ENCODE assay signal across 10 cellular contexts in the genomic region with DNA sequence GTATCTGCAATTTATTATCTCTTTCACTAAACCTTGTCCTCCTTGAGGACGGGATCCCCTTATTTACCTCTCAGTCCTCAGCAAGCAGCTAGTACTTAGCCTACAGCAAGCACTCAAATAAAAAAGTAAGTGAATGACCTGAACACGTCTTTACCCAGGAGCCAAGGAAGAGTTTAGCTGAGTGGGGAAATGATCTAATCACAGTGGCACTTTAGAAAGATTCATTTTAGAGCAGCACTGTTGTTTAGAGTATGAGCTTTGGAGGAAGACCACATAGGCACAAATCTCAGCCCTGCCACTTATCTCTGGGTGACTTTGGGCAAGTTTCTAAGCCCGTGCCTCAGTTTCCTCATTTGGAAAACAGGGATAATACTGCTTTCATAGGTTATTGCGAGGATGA. TPM values are rescaled to one million over a fixed set of nuclear protein-coding genes. Genes with fewer than 3 reads are reported as not detected.
DNase-seq lines count a peak whose midpoint lies in the region; ATAC-seq and TF ChIP-seq lines count a peak whose summit lies in the region.
"Had no signal": no experiment of that assay in that cellular context is flagged by ENCODE, and none has a peak within 500 bp of the region (broad histone marks: within the 10 kb centered on the region; RNA-seq: fewer than 3 reads in every experiment).

No MANE protein-coding gene starts in this region.

- DNase-seq in AG10803 (ENCODE audit: low read depth) (peak; percentile 21), GM23338 (ENCODE audit: low spot score) (no peak), SIG-M5 (lab: John Stamatoyannopoulos, UW) (no peak), cerebellar nuclear complex (lab: John Stamatoyannopoulos, UW) (no peak), G401 (ENCODE audit: low spot score) (no peak)
- DNase-seq in NK-92 treated with Interleukin-12 subunit alpha and Interleukin-12 subunit beta, amount 100 ng/mL, for 24 hours (lab: John Stamatoyannopoulos, UW) = no peak
- DNase-seq: head of caudate nucleus, spleen had no signal

- H3K9me2 ChIP-seq in GM23338 (ENCODE audit: insufficient read depth) = no peaks in the 10 kb centered on the region

- peaks cover 7% of the 10 kb centered on the region; the same call in 2 of the 3 replicates for H3K36me3 Mint-ChIP-seq in GM23338 (ENCODE audit: low read depth)
- peaks cover 56% of the 10 kb centered on the region for H3K36me3 Mint-ChIP-seq in activated T-helper 17 cell treated with anti-CD3 and anti-CD28 coated beads, Interleukin-2, amount 50 U/mL, for 72 hours (ENCODE audit: low read depth)

- H3K4me3 Mint-ChIP-seq in GM23338 = peak overlapping the region; percentile 80
- H3K4me3 Mint-ChIP-seq in activated T-helper 17 cell treated with anti-CD3 and anti-CD28 coated beads, Interleukin-2, amount 50 U/mL, for 72 hours = peak overlapping the region; percentile 85

- no peak overlapping the region for H3K27ac ChIP-seq in GM23338 (ENCODE audit: low read depth)
- H3K27ac ChIP-seq in iPS-20b (ENCODE audit: low read length) = no peak overlapping the region
- H3K27ac ChIP-seq: spleen had no signal

- H3K27me3 Mint-ChIP-seq in GM23338 (ENCODE audit: insufficient read depth, low read depth, poor library complexity) = no peaks in the 10 kb centered on the region
- H3K27me3 Mint-ChIP-seq in activated T-helper 17 cell treated with anti-CD3 and anti-CD28 coated beads, Interleukin-2, amount 50 U/mL, for 72 hours = no peaks in the 10 kb centered on the region

- H3K9ac ChIP-seq in iPS-20b (ENCODE audit: low read depth, low read length) = no peak overlapping the region

- H3K4me3 ChIP-seq in AG10803 (ENCODE audit: low read length) = peak overlapping the region; percentile 65
- H3K4me3 ChIP-seq in GM23338 = peak overlapping the region; percentile 67
- peak overlapping the region; percentile 84; the same call in 1 of the 2 replicates for H3K4me3 ChIP-seq in iPS-20b (ENCODE audit: low read length)

- H3K4me1 ChIP-seq in GM23338 (ENCODE audit: insufficient read depth) (peaks cover 11% of the 10 kb centered on the region), iPS-20b (ENCODE audit: insufficient read depth, low read length) (no peaks in the 10 kb centered on the region; the same call in 1 of the 2 replicates)

- H4K20me1 ChIP-seq in GM23338 (replicated peaks; ENCODE audit: insufficient read depth) = no peaks in the 10 kb centered on the region; the same call in 1 of the 2 replicates

- no peaks in the 10 kb centered on the region for H3K36me3 ChIP-seq in GM23338 (ENCODE audit: insufficient read depth)
- H3K36me3 ChIP-seq in iPS-20b (ENCODE audit: insufficient read depth, low read depth, low read length) = peaks cover 4% of the 10 kb centered on the region; the same call in 1 of the 2 replicates

- no peak overlapping the region for H2AFZ ChIP-seq in GM23338

- ATAC-seq in GM23338 = no peak
- no peak for ATAC-seq in activated T-helper 17 cell treated with anti-CD3 and anti-CD28 coated beads, Interleukin-2, amount 50 U/mL, for 72 hours (replicated peaks)

- no peaks in the 10 kb centered on the region for H3K9me3 ChIP-seq in iPS-20b (ENCODE audit: insufficient read depth, low read depth, low read length)
- H3K9me3 ChIP-seq: spleen had no signal

- peaks cover 32% of the 10 kb centered on the region for H3K4me1 Mint-ChIP-seq in GM23338
- H3K4me1 Mint-ChIP-seq in activated T-helper 17 cell treated with anti-CD3 and anti-CD28 coated beads, Interleukin-2, amount 50 U/mL, for 72 hours = peaks cover 43% of the 10 kb centered on the region

- no peak for TF ChIP-seq CTCF in AG10803 (conservative IDR thresholded peaks at IDR 0.05; ENCODE audit: low read length)
- TF ChIP-seq CTCF in GM23338 (conservative IDR thresholded peaks at IDR 0.05; ENCODE audit: low read depth in 2 of 2) = no peak

- H3K79me2 ChIP-seq in GM23338 (replicated peaks; ENCODE audit: insufficient read depth) = peaks cover 70% of the 10 kb centered on the region

- no peaks in the 10 kb centered on the region for H3F3A ChIP-seq in GM23338 (replicated peaks; ENCODE audit: low read depth)

- no peaks in the 10 kb centered on the region for H3K9me3 Mint-ChIP-seq in GM23338
- no peaks in the 10 kb centered on the region for H3K9me3 Mint-ChIP-seq in activated T-helper 17 cell treated with anti-CD3 and anti-CD28 coated beads, Interleukin-2, amount 50 U/mL, for 72 hours

- H3K27me3 ChIP-seq in GM23338 (ENCODE audit: insufficient read depth) = no peaks in the 10 kb centered on the region
- no peaks in the 10 kb centered on the region for H3K27me3 ChIP-seq in iPS-20b (ENCODE audit: insufficient read depth, low read length)
- H3K27me3 ChIP-seq: spleen had no signal

- H3K27ac Mint-ChIP-seq in GM23338 = no peak overlapping the region
- H3K27ac Mint-ChIP-seq in activated T-helper 17 cell treated with anti-CD3 and anti-CD28 coated beads, Interleukin-2, amount 50 U/mL, for 72 hours = peak overlapping the region; percentile 49

- in situ Hi-C loops in G401 (cut with HindIII; ENCODE audit: low sequenced_read_pairs) = no loop called here

- H3K4me2 ChIP-seq in GM23338 = peak overlapping the region; percentile 82

TF ChIP-seq in GM23338, 12 proteins besides CTCF, POLR2A, EP300 and RAD21:
- no peak for TF ChIP-seq NANOG (IDR thresholded peaks at IDR 0.05; ENCODE audit: borderline replicate concordance)

RNA-seq across cellular contexts. Expression of gene FAM120C, which starts 2.7 kb away (rescaled TPM):
- 5.6 and 9.8 TPM in 2 replicates for total RNA-seq in GM23338 (2014; rRNA removed; shearing (Covaris generic))
- polyA plus RNA-seq in GM23338 (2016; fragmentation: Nextera tagmentation; extraction: Ambion mirVana) = 9.1 and 9.3 TPM in 2 replicates
- 1 to 10 TPM; 6.2 to 7.8 TPM for total RNA-seq in activated T-helper 17 cell treated with anti-CD3 and anti-CD28 coated beads, Interleukin-2, amount 50 U/mL, for 72 hours
- total RNA-seq in G401 (2014; rRNA removed; shearing (Covaris generic)) = 3.6 TPM in 2 replicates
